ENCODE assay signal across 1 cellular context in the genomic region with DNA sequence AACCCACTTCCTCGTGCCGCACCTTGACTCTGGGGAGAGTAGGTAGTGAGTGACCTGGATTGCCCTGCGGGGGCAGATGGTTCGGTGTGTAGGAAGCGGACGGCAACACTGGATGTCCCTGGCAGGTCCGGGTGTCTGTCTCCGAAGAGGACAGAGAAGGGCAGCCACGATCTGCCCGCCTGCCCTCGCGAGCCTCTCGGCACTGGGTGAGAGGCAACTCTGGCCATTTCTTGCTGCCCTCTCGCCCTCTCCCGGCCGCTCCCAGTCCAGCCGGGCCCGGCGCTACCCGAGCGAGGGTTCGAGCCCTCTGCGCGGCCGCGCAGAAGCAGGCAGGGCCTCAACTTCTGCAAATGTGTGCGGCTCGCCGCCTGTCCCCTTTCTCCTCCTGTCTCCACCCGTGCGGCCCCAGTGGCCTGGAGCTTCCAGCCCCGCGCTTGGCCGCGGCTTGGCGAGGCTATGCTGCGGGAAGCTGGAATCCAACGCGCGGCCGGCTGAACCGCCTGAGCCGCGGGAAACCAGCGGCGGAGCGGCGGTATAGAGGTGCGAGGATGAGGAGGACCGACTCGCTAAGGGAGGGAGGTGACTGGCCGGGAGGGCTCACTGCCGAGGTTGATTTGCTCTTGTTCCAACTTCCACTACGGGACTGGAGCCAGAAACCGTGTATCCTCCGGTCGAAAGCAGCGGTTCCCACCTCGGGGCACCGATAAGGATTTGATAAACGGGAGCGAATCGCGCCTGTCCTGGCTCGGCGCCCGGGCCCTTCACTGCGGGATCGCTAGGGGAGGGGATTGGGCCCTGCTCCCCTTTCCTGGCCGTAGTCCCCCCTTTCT.
TF ChIP-seq lines count a peak whose summit lies in the region.

No MANE protein-coding gene starts in this region.

TF ChIP-seq in SK-N-SH, 30 proteins besides CTCF, POLR2A, EP300 and RAD21 (continued from another document):
- TF ChIP-seq, protein P1, sequence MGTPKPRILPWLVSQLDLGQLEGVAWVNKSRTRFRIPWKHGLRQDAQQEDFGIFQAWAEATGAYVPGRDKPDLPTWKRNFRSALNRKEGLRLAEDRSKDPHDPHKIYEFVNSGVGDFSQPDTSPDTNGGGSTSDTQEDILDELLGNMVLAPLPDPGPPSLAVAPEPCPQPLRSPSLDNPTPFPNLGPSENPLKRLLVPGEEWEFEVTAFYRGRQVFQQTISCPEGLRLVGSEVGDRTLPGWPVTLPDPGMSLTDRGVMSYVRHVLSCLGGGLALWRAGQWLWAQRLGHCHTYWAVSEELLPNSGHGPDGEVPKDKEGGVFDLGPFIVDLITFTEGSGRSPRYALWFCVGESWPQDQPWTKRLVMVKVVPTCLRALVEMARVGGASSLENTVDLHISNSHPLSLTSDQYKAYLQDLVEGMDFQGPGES (IDR thresholded peaks at IDR 0.05; ENCODE audit: low read depth, low read length), result no peak
- TF ChIP-seq, protein P2, sequence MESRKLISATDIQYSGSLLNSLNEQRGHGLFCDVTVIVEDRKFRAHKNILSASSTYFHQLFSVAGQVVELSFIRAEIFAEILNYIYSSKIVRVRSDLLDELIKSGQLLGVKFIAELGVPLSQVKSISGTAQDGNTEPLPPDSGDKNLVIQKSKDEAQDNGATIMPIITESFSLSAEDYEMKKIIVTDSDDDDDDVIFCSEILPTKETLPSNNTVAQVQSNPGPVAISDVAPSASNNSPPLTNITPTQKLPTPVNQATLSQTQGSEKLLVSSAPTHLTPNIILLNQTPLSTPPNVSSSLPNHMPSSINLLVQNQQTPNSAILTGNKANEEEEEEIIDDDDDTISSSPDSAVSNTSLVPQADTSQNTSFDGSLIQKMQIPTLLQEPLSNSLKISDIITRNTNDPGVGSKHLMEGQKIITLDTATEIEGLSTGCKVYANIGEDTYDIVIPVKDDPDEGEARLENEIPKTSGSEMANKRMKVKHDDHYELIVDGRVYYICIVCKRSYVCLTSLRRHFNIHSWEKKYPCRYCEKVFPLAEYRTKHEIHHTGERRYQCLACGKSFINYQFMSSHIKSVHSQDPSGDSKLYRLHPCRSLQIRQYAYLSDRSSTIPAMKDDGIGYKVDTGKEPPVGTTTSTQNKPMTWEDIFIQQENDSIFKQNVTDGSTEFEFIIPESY (IDR thresholded peaks at IDR 0.05; ENCODE audit: borderline replicate concordance, low read depth), result no peak
- TF ChIP-seq RFX5 (IDR thresholded peaks at IDR 0.05; ENCODE audit: low read length), result no peak
- TF ChIP-seq, protein P3, sequence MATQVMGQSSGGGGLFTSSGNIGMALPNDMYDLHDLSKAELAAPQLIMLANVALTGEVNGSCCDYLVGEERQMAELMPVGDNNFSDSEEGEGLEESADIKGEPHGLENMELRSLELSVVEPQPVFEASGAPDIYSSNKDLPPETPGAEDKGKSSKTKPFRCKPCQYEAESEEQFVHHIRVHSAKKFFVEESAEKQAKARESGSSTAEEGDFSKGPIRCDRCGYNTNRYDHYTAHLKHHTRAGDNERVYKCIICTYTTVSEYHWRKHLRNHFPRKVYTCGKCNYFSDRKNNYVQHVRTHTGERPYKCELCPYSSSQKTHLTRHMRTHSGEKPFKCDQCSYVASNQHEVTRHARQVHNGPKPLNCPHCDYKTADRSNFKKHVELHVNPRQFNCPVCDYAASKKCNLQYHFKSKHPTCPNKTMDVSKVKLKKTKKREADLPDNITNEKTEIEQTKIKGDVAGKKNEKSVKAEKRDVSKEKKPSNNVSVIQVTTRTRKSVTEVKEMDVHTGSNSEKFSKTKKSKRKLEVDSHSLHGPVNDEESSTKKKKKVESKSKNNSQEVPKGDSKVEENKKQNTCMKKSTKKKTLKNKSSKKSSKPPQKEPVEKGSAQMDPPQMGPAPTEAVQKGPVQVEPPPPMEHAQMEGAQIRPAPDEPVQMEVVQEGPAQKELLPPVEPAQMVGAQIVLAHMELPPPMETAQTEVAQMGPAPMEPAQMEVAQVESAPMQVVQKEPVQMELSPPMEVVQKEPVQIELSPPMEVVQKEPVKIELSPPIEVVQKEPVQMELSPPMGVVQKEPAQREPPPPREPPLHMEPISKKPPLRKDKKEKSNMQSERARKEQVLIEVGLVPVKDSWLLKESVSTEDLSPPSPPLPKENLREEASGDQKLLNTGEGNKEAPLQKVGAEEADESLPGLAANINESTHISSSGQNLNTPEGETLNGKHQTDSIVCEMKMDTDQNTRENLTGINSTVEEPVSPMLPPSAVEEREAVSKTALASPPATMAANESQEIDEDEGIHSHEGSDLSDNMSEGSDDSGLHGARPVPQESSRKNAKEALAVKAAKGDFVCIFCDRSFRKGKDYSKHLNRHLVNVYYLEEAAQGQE (IDR thresholded peaks at IDR 0.05; ENCODE audit: low read depth, low read length), result no peak
- TF ChIP-seq, protein P4, sequence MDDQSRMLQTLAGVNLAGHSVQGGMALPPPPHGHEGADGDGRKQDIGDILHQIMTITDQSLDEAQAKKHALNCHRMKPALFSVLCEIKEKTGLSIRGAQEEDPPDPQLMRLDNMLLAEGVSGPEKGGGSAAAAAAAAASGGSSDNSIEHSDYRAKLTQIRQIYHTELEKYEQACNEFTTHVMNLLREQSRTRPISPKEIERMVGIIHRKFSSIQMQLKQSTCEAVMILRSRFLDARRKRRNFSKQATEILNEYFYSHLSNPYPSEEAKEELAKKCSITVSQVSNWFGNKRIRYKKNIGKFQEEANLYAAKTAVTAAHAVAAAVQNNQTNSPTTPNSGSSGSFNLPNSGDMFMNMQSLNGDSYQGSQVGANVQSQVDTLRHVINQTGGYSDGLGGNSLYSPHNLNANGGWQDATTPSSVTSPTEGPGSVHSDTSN (IDR thresholded peaks at IDR 0.05), result no peak
